Comparison of ENCODE assay signal across 11 cellular contexts in the genomic region with DNA sequence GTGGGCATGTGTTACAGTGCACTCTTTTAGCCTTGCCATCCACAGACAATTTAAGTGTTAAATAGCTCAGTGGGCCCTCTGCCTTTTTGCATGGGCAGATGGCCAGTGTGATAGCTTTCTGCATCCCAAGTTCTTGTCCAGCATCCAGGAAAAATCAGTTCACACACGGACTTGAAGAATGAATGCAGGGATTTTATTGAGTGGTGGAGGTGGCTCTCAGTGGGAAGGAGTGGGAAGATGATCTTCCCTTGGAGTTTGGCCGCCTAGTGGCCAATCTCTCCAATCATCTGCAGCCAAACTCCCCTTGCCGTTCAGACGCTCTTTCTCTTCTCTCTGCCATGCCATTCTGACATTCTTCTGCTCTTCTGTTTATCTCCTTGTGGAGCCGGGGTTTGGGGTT.
DNase-seq lines count a peak whose midpoint lies in the region; ATAC-seq and TF ChIP-seq lines count a peak whose summit lies in the region.
"Had no signal": no experiment of that assay in that cellular context is flagged by ENCODE, and none has a peak within 500 bp of the region (broad histone marks: within the 10 kb centered on the region; RNA-seq: fewer than 3 reads in every experiment).

No MANE protein-coding gene starts in this region.

- H2BK5ac ChIP-seq in neuronal stem cell (ENCODE audit: low read length), result no peak overlapping the region

- H3K4me1 ChIP-seq in DOHH2 (ENCODE audit: control insufficient read depth, low read length) (no peaks in the 10 kb centered on the region), neuronal stem cell (ENCODE audit: control insufficient read depth in 2 of 2, insufficient read depth in 1 of 2, low read depth in 1 of 2, low read length in 2 of 2) (peaks cover 0 to 3% of the 10 kb centered on the region in 2 donors)
- H3K4me1 ChIP-seq: sigmoid colon, vagina had no signal

- H2BK120ac ChIP-seq in neuronal stem cell (ENCODE audit: low read depth, low read length), result no peak overlapping the region

- peak; percentile 44 for TF ChIP-seq CTCF in DOHH2 (IDR thresholded peaks at IDR 0.05; ENCODE audit: low read depth, low read length, poor library complexity, severe bottlenecking)
- TF ChIP-seq CTCF in HFFc6 (IDR thresholded peaks at IDR 0.05), result peak; percentile 57

- no peak overlapping the region for H3K4ac ChIP-seq in neuronal stem cell (ENCODE audit: low read length)

- no CpG with 5 or more reads among the region's 5 CpGs for WGBS in neuronal stem cell (ENCODE audit: extremely low coverage in 2 of 2, insufficient read length in 2 of 2, insufficient replicate concordance in 1 of 2), 2 donors

- no peak overlapping the region for H4K91ac ChIP-seq in neuronal stem cell (ENCODE audit: low read depth, low read length, poor library complexity)

- ATAC-seq in activated naive CD8-positive, alpha-beta T cell treated with anti-CD3 and anti-CD28 coated beads, Interleukin-2, amount 50 U/mL, for 24 hours, result no peak

- H3K27me3 Mint-ChIP-seq in HFFc6 (ENCODE audit: insufficient read depth), result no peaks in the 10 kb centered on the region
- no peaks in the 10 kb centered on the region for H3K27me3 Mint-ChIP-seq in activated naive CD4-positive, alpha-beta T cell treated with anti-CD3 and anti-CD28 coated beads for 36 hours (ENCODE audit: low read depth)
- H3K27me3 Mint-ChIP-seq in activated naive CD8-positive, alpha-beta T cell treated with anti-CD3 and anti-CD28 coated beads, Interleukin-2, amount 50 U/mL, for 24 hours, result no peaks in the 10 kb centered on the region

- H4K8ac ChIP-seq in neuronal stem cell (ENCODE audit: low read depth, low read length), result no peak overlapping the region

- no peaks in the 10 kb centered on the region for H4K20me1 ChIP-seq in DOHH2 (ENCODE audit: control insufficient read depth, insufficient read depth, low read depth, low read length)

- H3K27ac Mint-ChIP-seq in HFFc6, result no peak overlapping the region
- no peak overlapping the region for H3K27ac Mint-ChIP-seq in activated naive CD4-positive, alpha-beta T cell treated with anti-CD3 and anti-CD28 coated beads for 36 hours
- no peak overlapping the region for H3K27ac Mint-ChIP-seq in activated naive CD8-positive, alpha-beta T cell treated with anti-CD3 and anti-CD28 coated beads, Interleukin-2, amount 50 U/mL, for 24 hours
- H3K27ac Mint-ChIP-seq: mesothelial cell of epicardium had no signal

- H2BK12ac ChIP-seq in neuronal stem cell (ENCODE audit: low read length), result no peak overlapping the region

- H3K9me3 Mint-ChIP-seq in HFFc6, result peaks cover 23% of the 10 kb centered on the region
- peaks cover 3% of the 10 kb centered on the region for H3K9me3 Mint-ChIP-seq in activated naive CD4-positive, alpha-beta T cell treated with anti-CD3 and anti-CD28 coated beads for 36 hours
- no peaks in the 10 kb centered on the region for H3K9me3 Mint-ChIP-seq in activated naive CD8-positive, alpha-beta T cell treated with anti-CD3 and anti-CD28 coated beads, Interleukin-2, amount 50 U/mL, for 24 hours

- no peaks in the 10 kb centered on the region for H3K9me2 ChIP-seq in DOHH2 (replicated peaks; ENCODE audit: control insufficient read depth, low read length)

- H3K14ac ChIP-seq in neuronal stem cell (ENCODE audit: low read length), result no peak overlapping the region

- CTCF ChIA-PET in activated naive CD4-positive, alpha-beta T cell treated with anti-CD3 and anti-CD28 coated beads for 36 hours (lab: Charles Lee), result no interaction called here

- H3K36me3 Mint-ChIP-seq in HFFc6 (ENCODE audit: low read depth), result no peaks in the 10 kb centered on the region
- no peaks in the 10 kb centered on the region for H3K36me3 Mint-ChIP-seq in activated naive CD4-positive, alpha-beta T cell treated with anti-CD3 and anti-CD28 coated beads for 36 hours (ENCODE audit: low read depth)
- no peaks in the 10 kb centered on the region for H3K36me3 Mint-ChIP-seq in activated naive CD8-positive, alpha-beta T cell treated with anti-CD3 and anti-CD28 coated beads, Interleukin-2, amount 50 U/mL, for 24 hours (ENCODE audit: low read depth)
- H3K36me3 Mint-ChIP-seq: mesothelial cell of epicardium had no signal

- H2AFZ ChIP-seq in neuronal stem cell (ENCODE audit: low read length), result no peak overlapping the region

- no peaks in the 10 kb centered on the region for H3K9me3 ChIP-seq in DOHH2 (ENCODE audit: control insufficient read depth, insufficient read depth, low read length)
- peaks cover 2 to 5% of the 10 kb centered on the region in 2 donors for H3K9me3 ChIP-seq in neuronal stem cell (replicated peaks in 1 of 2; ENCODE audit: control insufficient read depth in 2 of 2, insufficient read depth in 1 of 2, low read depth in 1 of 2, low read length in 2 of 2)
- H3K9me3 ChIP-seq: sigmoid colon, vagina had no signal

- H3K79me2 ChIP-seq in DOHH2 (ENCODE audit: control insufficient read depth, low read length), result no peaks in the 10 kb centered on the region

- no peak overlapping the region for H3K9ac ChIP-seq in neuronal stem cell (ENCODE audit: low read depth, low read length, poor library complexity)

- DNase-seq in HFFc6 (no peak), cerebellar nuclear complex (lab: John Stamatoyannopoulos, UW) (peak; percentile 29 to 67), neuronal stem cell (ENCODE audit: low spot score) (no peak), NCI-H1694 (lab: John Stamatoyannopoulos, UW) (no peak)
- DNase-seq in activated naive CD4-positive, alpha-beta T cell treated with anti-CD3 and anti-CD28 coated beads for 36 hours, result no peak
- DNase-seq in activated naive CD8-positive, alpha-beta T cell treated with anti-CD3 and anti-CD28 coated beads, Interleukin-2, amount 50 U/mL, for 24 hours, result no peak
- DNase-seq: NCI-H510A, sigmoid colon had no signal

- H2BK15ac ChIP-seq in neuronal stem cell (ENCODE audit: low read length), result no peak overlapping the region

- H3K27me3 ChIP-seq in DOHH2 (ENCODE audit: control insufficient read depth, low read length) (no peaks in the 10 kb centered on the region), neuronal stem cell (ENCODE audit: control insufficient read depth in 3 of 3, insufficient read depth in 3 of 3, low read depth in 1 of 3, low read length in 3 of 3) (no peaks in the 10 kb centered on the region)
- H3K27me3 ChIP-seq: sigmoid colon, vagina had no signal

- H3K23ac ChIP-seq in neuronal stem cell (ENCODE audit: low read depth, low read length, poor library complexity), result no peak overlapping the region

- no peaks in the 10 kb centered on the region for H3F3A ChIP-seq in DOHH2 (ENCODE audit: control insufficient read depth, insufficient read depth)

- H3K79me1 ChIP-seq in neuronal stem cell (ENCODE audit: low read depth, low read length), result no peaks in the 10 kb centered on the region

- no peak overlapping the region for H2AK5ac ChIP-seq in neuronal stem cell (ENCODE audit: low read depth, low read length)

- H3K4me2 ChIP-seq in DOHH2 (ENCODE audit: low read length) (no peak overlapping the region), neuronal stem cell (ENCODE audit: insufficient read depth, low read length, poor library complexity, severe bottlenecking) (no peak overlapping the region)

- H3K4me3 Mint-ChIP-seq in HFFc6, result no peak overlapping the region
- no peak overlapping the region for H3K4me3 Mint-ChIP-seq in activated naive CD4-positive, alpha-beta T cell treated with anti-CD3 and anti-CD28 coated beads for 36 hours
- H3K4me3 Mint-ChIP-seq in activated naive CD8-positive, alpha-beta T cell treated with anti-CD3 and anti-CD28 coated beads, Interleukin-2, amount 50 U/mL, for 24 hours, result no peak overlapping the region
- H3K4me3 Mint-ChIP-seq: mesothelial cell of epicardium had no signal

- H3K36me3 ChIP-seq in DOHH2 (ENCODE audit: control insufficient read depth, low read length) (no peaks in the 10 kb centered on the region), neuronal stem cell (replicated peaks in 1 of 2; ENCODE audit: control insufficient read depth in 2 of 2, insufficient read depth in 2 of 2, low read length in 2 of 2) (no peaks in the 10 kb centered on the region)
- H3K36me3 ChIP-seq: sigmoid colon, vagina had no signal

- H3K4me1 Mint-ChIP-seq in HFFc6 (ENCODE audit: low read depth), result no peaks in the 10 kb centered on the region
- H3K4me1 Mint-ChIP-seq in activated naive CD4-positive, alpha-beta T cell treated with anti-CD3 and anti-CD28 coated beads for 36 hours (ENCODE audit: low read depth), result no peaks in the 10 kb centered on the region
- H3K4me1 Mint-ChIP-seq in activated naive CD8-positive, alpha-beta T cell treated with anti-CD3 and anti-CD28 coated beads, Interleukin-2, amount 50 U/mL, for 24 hours, result no peaks in the 10 kb centered on the region

- peak overlapping the region; percentile 44 for H3K18ac ChIP-seq in neuronal stem cell (ENCODE audit: low read length)

- intact Hi-C loops in activated naive CD4-positive, alpha-beta T cell treated with anti-CD3 and anti-CD28 coated beads for 36 hours (cut with micrococcal nuclease), result no loop called here

- H3K27ac ChIP-seq in DOHH2 (ENCODE audit: low read depth, low read length), result no peak overlapping the region
- H3K27ac ChIP-seq in neuronal stem cell (replicated peaks; ENCODE audit: low read length), result no peak overlapping the region
- H3K27ac ChIP-seq: sigmoid colon, vagina had no signal

- H3K4me3 ChIP-seq in DOHH2 (ENCODE audit: low read length) (no peak overlapping the region), neuronal stem cell (ENCODE audit: low read length in 2 of 2) (no peak overlapping the region)
- H3K4me3 ChIP-seq: sigmoid colon, vagina had no signal

Comparison
In these comparisons a context has a peak if more than half of its experiments do, and no peak if none do; other contexts are left out.
1. DNase-seq: peak in cerebellar nuclear complex (2 of 2); none in HFFc6 (single experiment), neuronal stem cell (single experiment), NCI-H1694 (single experiment), activated naive CD4-positive, alpha-beta T cell treated with anti-CD3 and anti-CD28 coated beads for 36 hours (single experiment) and activated naive CD8-positive, alpha-beta T cell treated with anti-CD3 and anti-CD28 coated beads, Interleukin-2, amount 50 U/mL, for 24 hours (single experiment).